10 cellular contexts compared by ENCODE assay signal in genomic region chr7:65809259-65809981, GRCh38.
A peak's percentile ranks its signal among the peaks of the same experiment; 100 is the strongest.
DNase-seq lines count a peak whose midpoint lies in the region; ATAC-seq and TF ChIP-seq lines count a peak whose summit lies in the region.
"Had no signal": no experiment of that assay in that cellular context is flagged by ENCODE, and none has a peak within 500 bp of the region (broad histone marks: within the 10 kb centered on the region; RNA-seq: fewer than 3 reads in every experiment).

No MANE protein-coding gene starts in this region.

- no peaks in the 10 kb centered on the region for H4K20me1 ChIP-seq in BLaER1 treated with 17β-estradiol and CSF1 and Interleukin-3, amounts not matched to agents 10 nM and 100 nM

- H3K27ac ChIP-seq in BLaER1 treated with 17β-estradiol and CSF1 and Interleukin-3, amounts not matched to agents 10 nM and 100 nM, result peak overlapping the region in 6 of 11 experiments; percentile 7 to 77 (median 62); a peak in 10 of 22 replicates
- H3K27ac ChIP-seq in WERI-Rb-1 (no peak overlapping the region), caudate nucleus (ENCODE audit: low read depth, low read length) (no peak overlapping the region)

- peak overlapping the region in 9 of 11 experiments; percentile 57 to 85 (median 73); a peak in 19 of 22 replicates for H3K4me2 ChIP-seq in BLaER1 treated with 17β-estradiol and CSF1 and Interleukin-3, amounts not matched to agents 10 nM and 100 nM

- no peaks in the 10 kb centered on the region for H3K9me3 ChIP-seq in BLaER1 treated with 17β-estradiol and CSF1 and Interleukin-3, amounts not matched to agents 10 nM and 100 nM (replicated peaks in 1 of 11)
- H3K9me3 ChIP-seq in WERI-Rb-1 (ENCODE audit: severe bottlenecking), result no peaks in the 10 kb centered on the region

- no peaks in the 10 kb centered on the region for H3K36me3 ChIP-seq in BLaER1 treated with 17β-estradiol and CSF1 and Interleukin-3, amounts not matched to agents 10 nM and 100 nM
- H3K36me3 ChIP-seq in WERI-Rb-1, result no peaks in the 10 kb centered on the region

- peaks cover 0 to 47% (median 34%) of the 10 kb centered on the region in 10 experiments; a peak in 17 of 20 replicates for H3K4me1 ChIP-seq in BLaER1 treated with 17β-estradiol and CSF1 and Interleukin-3, amounts not matched to agents 10 nM and 100 nM

- ATAC-seq in GM19025 (IDR thresholded peaks at IDR 0.05; ENCODE audit: low read depth, unreplicated experiment) (peak; percentile 92), HG02610 (IDR thresholded peaks at IDR 0.05; ENCODE audit: unreplicated experiment) (peak; percentile 91), HG03439 (IDR thresholded peaks at IDR 0.05; ENCODE audit: unreplicated experiment) (peak; percentile 84)

- no peaks in the 10 kb centered on the region for H3K27me3 ChIP-seq in BLaER1 treated with 17β-estradiol and CSF1 and Interleukin-3, amounts not matched to agents 10 nM and 100 nM
- no peaks in the 10 kb centered on the region for H3K27me3 ChIP-seq in WERI-Rb-1 (ENCODE audit: insufficient read depth, low read depth, severe bottlenecking)

- DNase-seq in NCI-H1436 treated with DMSO at 0.1 percent for 48 hours (lab: John Stamatoyannopoulos, UW), result no peak
- DNase-seq in WERI-Rb-1, result no peak
- no peak for DNase-seq in NCI-H526 treated with DMSO at 0.1 percent for 48 hours (lab: John Stamatoyannopoulos, UW)
- DNase-seq in caudate nucleus (lab: John Stamatoyannopoulos, UW), result no peak
- DNase-seq: activated CD8-positive, alpha-beta memory T cell treated with anti-CD3 and anti-CD28 coated beads, Interleukin-2, amount 50 U/mL, for 48 hours; NCI-H446 treated with DMSO at 0.1 percent for 48 hours had no signal

- H3K9ac ChIP-seq in BLaER1 treated with 17β-estradiol and CSF1 and Interleukin-3, amounts not matched to agents 10 nM and 100 nM, result peak overlapping the region in 4 of 11 experiments; percentile 4 to 57 (median 28); a peak in 3 of 22 replicates

- H3K4me3 ChIP-seq in BLaER1 treated with 17β-estradiol and CSF1 and Interleukin-3, amounts not matched to agents 10 nM and 100 nM, result 0 out of 20 replicates have a peak overlapping the region, but pooled peaks of 2 of the 10 experiments have one; percentile 12 to 20
- H3K4me3 ChIP-seq in WERI-Rb-1 (ENCODE audit: low read depth, low read length), result no peak overlapping the region

- TF ChIP-seq CTCF in WERI-Rb-1 (IDR thresholded peaks at IDR 0.05; ENCODE audit: low read depth, low read length), result no peak

Comparison
In these comparisons a context has a peak if more than half of its experiments do, and no peak if none do; other contexts are left out.
1. H3K27ac ChIP-seq: peak in BLaER1 treated with 17β-estradiol and CSF1 and Interleukin-3, amounts not matched to agents 10 nM and 100 nM (6 of 11); none in WERI-Rb-1 (single experiment) and caudate nucleus (single experiment).
2. Peak in every context shown above with its lines, with median percentiles within 50 percentile points of each other: ATAC-seq.